8 cellular contexts compared by ENCODE assay signal in the genomic region with DNA sequence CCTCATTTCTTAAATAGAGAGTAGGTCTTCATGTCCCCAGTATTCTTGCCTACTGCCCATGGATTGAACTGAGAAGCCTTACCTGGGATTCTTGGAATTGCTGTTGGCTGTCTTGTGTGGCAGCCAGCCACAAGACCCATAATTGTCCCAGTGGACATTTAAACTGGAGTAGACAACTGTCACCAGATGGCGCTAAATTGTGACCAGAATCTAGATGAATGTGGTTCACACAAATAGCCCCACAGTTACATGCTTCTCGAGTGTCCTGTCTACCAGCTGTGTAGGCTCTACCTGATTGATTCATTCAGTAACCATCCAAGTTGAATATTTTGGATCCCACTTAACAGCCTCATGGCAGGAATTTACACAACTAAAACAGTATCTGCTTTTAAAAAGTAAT.
DNase-seq lines count a peak whose midpoint lies in the region; ATAC-seq and TF ChIP-seq lines count a peak whose summit lies in the region.

No MANE protein-coding gene starts in this region.

- no peaks in the 10 kb centered on the region for H3K9me3 ChIP-seq in mucosa of descending colon

- TF ChIP-seq CTCF in GM12873 (IDR thresholded peaks at IDR 0.05; ENCODE audit: insufficient read depth, low read depth, low read length, missing control alignments) (peak; percentile 70), cardiac fibroblast (IDR thresholded peaks at IDR 0.05; ENCODE audit: low read depth, low read length) (peak; percentile 21), mucosa of descending colon (IDR thresholded peaks at IDR 0.05) (peak; percentile 17)

- peak; percentile 53 for DNase-seq in A172 (ENCODE audit: low spot score)
- peak; percentile 63 for DNase-seq in NCI-H524 treated with DMSO at 0.1 percent for 48 hours (lab: John Stamatoyannopoulos, UW)
- DNase-seq in cardiac fibroblast (ENCODE audit: low read depth in 2 of 2), result peak; percentile 51 to 70
- peak in 1 of 3 donors; percentile 78 for DNase-seq in mucosa of descending colon
- DNase-seq in stimulated activated naive CD4-positive, alpha-beta T cell treated with Interleukin-2 at 50 U/mL for 16 hours (lab: John Stamatoyannopoulos, UW), result no peak
- no peak for DNase-seq in activated CD4-positive, CD25-positive, alpha-beta regulatory T cell (lab: John Stamatoyannopoulos, UW)

- H3K36me3 ChIP-seq in mucosa of descending colon (ENCODE audit: low read depth), result no peaks in the 10 kb centered on the region

- H3K4me1 ChIP-seq in mucosa of descending colon (ENCODE audit: low read depth), result peaks cover 5% of the 10 kb centered on the region

- ATAC-seq in HG03135 (IDR thresholded peaks at IDR 0.05; ENCODE audit: unreplicated experiment) (peak; percentile 69), mucosa of descending colon (peak; percentile 75)

- intact Hi-C loops in mucosa of descending colon (cut with DNase I, micrococcal nuclease), result no loop called here

- H3K4me3 ChIP-seq in cardiac fibroblast (replicated peaks in 1 of 2; ENCODE audit: low read depth in 2 of 2, low read length in 2 of 2) (no peak overlapping the region), mucosa of descending colon (no peak overlapping the region)

Comparison
In these comparisons a context has a peak if more than half of its experiments do, and no peak if none do; other contexts are left out.
1. DNase-seq: peak in A172 (single experiment), NCI-H524 treated with DMSO at 0.1 percent for 48 hours (single experiment) and cardiac fibroblast (2 of 2); none in stimulated activated naive CD4-positive, alpha-beta T cell treated with Interleukin-2 at 50 U/mL for 16 hours (single experiment) and activated CD4-positive, CD25-positive, alpha-beta regulatory T cell (0 of 4).
2. CTCF ChIP-seq: peak in every context shown above with its lines; median percentile 70 in GM12873; 21 in cardiac fibroblast; 17 in mucosa of descending colon.